In genomic region chr3:129439817-129440647, GRCh38 we compare ENCODE assay signal across 8 cellular contexts. TPM values are rescaled to one million over a fixed set of nuclear protein-coding genes. Genes with fewer than 3 reads are reported as not detected.
A peak's percentile ranks its signal among the peaks of the same experiment; 100 is the strongest.
DNase-seq lines count a peak whose midpoint lies in the region; ATAC-seq and TF ChIP-seq lines count a peak whose summit lies in the region.

A gene with protein sequence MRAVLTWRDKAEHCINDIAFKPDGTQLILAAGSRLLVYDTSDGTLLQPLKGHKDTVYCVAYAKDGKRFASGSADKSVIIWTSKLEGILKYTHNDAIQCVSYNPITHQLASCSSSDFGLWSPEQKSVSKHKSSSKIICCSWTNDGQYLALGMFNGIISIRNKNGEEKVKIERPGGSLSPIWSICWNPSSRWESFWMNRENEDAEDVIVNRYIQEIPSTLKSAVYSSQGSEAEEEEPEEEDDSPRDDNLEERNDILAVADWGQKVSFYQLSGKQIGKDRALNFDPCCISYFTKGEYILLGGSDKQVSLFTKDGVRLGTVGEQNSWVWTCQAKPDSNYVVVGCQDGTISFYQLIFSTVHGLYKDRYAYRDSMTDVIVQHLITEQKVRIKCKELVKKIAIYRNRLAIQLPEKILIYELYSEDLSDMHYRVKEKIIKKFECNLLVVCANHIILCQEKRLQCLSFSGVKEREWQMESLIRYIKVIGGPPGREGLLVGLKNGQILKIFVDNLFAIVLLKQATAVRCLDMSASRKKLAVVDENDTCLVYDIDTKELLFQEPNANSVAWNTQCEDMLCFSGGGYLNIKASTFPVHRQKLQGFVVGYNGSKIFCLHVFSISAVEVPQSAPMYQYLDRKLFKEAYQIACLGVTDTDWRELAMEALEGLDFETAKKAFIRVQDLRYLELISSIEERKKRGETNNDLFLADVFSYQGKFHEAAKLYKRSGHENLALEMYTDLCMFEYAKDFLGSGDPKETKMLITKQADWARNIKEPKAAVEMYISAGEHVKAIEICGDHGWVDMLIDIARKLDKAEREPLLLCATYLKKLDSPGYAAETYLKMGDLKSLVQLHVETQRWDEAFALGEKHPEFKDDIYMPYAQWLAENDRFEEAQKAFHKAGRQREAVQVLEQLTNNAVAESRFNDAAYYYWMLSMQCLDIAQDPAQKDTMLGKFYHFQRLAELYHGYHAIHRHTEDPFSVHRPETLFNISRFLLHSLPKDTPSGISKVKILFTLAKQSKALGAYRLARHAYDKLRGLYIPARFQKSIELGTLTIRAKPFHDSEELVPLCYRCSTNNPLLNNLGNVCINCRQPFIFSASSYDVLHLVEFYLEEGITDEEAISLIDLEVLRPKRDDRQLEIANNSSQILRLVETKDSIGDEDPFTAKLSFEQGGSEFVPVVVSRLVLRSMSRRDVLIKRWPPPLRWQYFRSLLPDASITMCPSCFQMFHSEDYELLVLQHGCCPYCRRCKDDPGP (plus strand): TSS chr3:129440224. CDS start chr3:129440331, 107 bp downstream.
TSS of gene MBD4 (minus strand) at chr3:129439948. CDS start at chr3:129439833, 115 bp downstream.

- TF ChIP-seq CTCF in prostate gland (IDR thresholded peaks at IDR 0.05), result peak in 1 of 4 experiments; percentile 34

- H3K4me3 ChIP-seq in prostate gland (peak within 1 kb of the TSS; percentile 58 to 68), urinary bladder (ENCODE audit: low read depth, low read length) (peak within 1 kb of the TSS; percentile 63)

- ATAC-seq in GM18499 (IDR thresholded peaks at IDR 0.05; ENCODE audit: insufficient read depth, unreplicated experiment) (peak; percentile 71), HG02943 (IDR thresholded peaks at IDR 0.05; ENCODE audit: low read depth, unreplicated experiment) (peak; percentile 79), left ventricle myocardium superior (peak; percentile 94)

- peak; percentile 95 for DNase-seq in NCI-H187 treated with DMSO at 0.1 percent for 48 hours (lab: John Stamatoyannopoulos, UW)
- DNase-seq in anterior cingulate cortex (lab: John Stamatoyannopoulos, UW), result peak; percentile 87 to 99 (median 96)
- peak; percentile 98 for DNase-seq in left ventricle myocardium superior
- peak; percentile 95 for DNase-seq in prostate gland (ENCODE audit: low spot score)

- WGBS in prostate gland, result under 1% methylated on average over 69 of the region's 77 CpGs
- under 1% methylated on average over 77 of the region's 77 CpGs for WGBS in urinary bladder

- intact Hi-C loops in T-helper 2 cell treated with Interferon-gamma antibody and Interleukin-4, amounts not matched to agents 100 ng/mL and 5 ng/mL, for 36 hours (cut with micrococcal nuclease), result loop anchor here (1.0 to 10.0 kb wide), 13 partner anchors 12 to 1305 kb away; partner anchors contain the start of genes ACAD9, CNBP, EFCAB12 and HMCES
- intact Hi-C loops in left ventricle myocardium superior (cut with micrococcal nuclease) (no loop called here), prostate gland (cut with DNase I) (no loop called here)

- peak; percentile 68 for TF ChIP-seq POLR2A in prostate gland (IDR thresholded peaks at IDR 0.05)

- H3K9me3 ChIP-seq in prostate gland, result no peaks in the 10 kb centered on the region

- no peaks in the 10 kb centered on the region for H3K36me3 ChIP-seq in prostate gland
- peaks cover 4% of the 10 kb centered on the region for H3K36me3 ChIP-seq in urinary bladder (ENCODE audit: insufficient read depth)

- H3K27me3 ChIP-seq in prostate gland (replicated peaks; ENCODE audit: insufficient read depth), result no peaks in the 10 kb centered on the region

- H3K27ac ChIP-seq in prostate gland, result peak within 1 kb of the TSS; percentile 81 to 84
- peak within 1 kb of the TSS; percentile 81 for H3K27ac ChIP-seq in urinary bladder (ENCODE audit: low read depth)

- H3K4me1 ChIP-seq in prostate gland (replicated peaks) (peaks cover 14% of the 10 kb centered on the region), urinary bladder (ENCODE audit: insufficient read depth) (no peaks in the 10 kb centered on the region)

RNA-seq across cellular contexts. Expression of the first gene that starts in this region (rescaled TPM):
- total RNA-seq in T-helper 2 cell treated with Interferon-gamma antibody and Interleukin-4, amounts not matched to agents 100 ng/mL and 5 ng/mL, for 36 hours, result 20.4 and 22.5 TPM in 2 replicates
- 16.8 TPM for total RNA-seq in left ventricle myocardium superior
- total RNA-seq in prostate gland, result 10 to 100 TPM; 60.8 to 91.3 TPM
- total RNA-seq in urinary bladder, result 45.9 TPM
- polyA plus RNA-seq in urinary bladder, result 14.1 TPM

RNA-seq across cellular contexts. Expression of gene MBD4, which starts in this region (rescaled TPM):
- total RNA-seq in T-helper 2 cell treated with Interferon-gamma antibody and Interleukin-4, amounts not matched to agents 100 ng/mL and 5 ng/mL, for 36 hours, result 44.4 and 49.0 TPM in 2 replicates
- total RNA-seq in left ventricle myocardium superior (19.8 TPM), prostate gland (10 to 100 TPM; 20.6 to 34.0 TPM), urinary bladder (27.7 TPM)
- 20.7 TPM for polyA plus RNA-seq in urinary bladder

Comparison
In these comparisons a context has a peak if more than half of its experiments do, and no peak if none do; other contexts are left out.
1. Peak in every context shown above with its lines: DNase-seq, ATAC-seq, H3K4me3 ChIP-seq and H3K27ac ChIP-seq.